Comparison of ENCODE assay signal across 20 cellular contexts in the genomic region with DNA sequence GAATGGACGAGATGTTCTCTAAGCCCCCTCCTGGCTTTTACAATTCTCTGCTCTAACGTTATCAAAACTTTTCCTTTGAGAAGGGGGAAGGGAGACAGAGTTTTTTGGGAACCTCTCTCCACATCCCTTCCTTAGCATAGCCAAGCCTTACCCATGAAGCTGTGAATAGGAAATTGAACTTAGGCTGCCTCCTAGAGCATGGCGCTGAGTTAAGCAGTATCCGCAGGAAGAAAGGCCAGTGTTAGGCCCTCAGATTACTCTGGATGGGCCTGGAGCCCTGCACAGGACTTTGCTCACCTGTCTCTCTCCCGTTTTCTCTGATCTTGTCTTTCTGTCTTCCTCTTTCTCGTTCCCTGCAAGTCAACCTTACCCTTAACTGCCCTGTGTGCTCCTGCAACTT. TPM values are rescaled to one million over a fixed set of nuclear protein-coding genes. Genes with fewer than 3 reads are reported as not detected.
DNase-seq lines count a peak whose midpoint lies in the region; ATAC-seq, FAIRE-seq and TF ChIP-seq lines count a peak whose summit lies in the region.
"Had no signal": no experiment of that assay in that cellular context is flagged by ENCODE, and none has a peak within 500 bp of the region (broad histone marks: within the 10 kb centered on the region; RNA-seq: fewer than 3 reads in every experiment).

No MANE protein-coding gene starts in this region.

- intact Hi-C loops in mucosa of descending colon (cut with DNase I, micrococcal nuclease) = no loop called here

- TF ChIP-seq CTCF in endodermal cell (conservative IDR thresholded peaks at IDR 0.05) (peak; percentile 53), mucosa of descending colon (IDR thresholded peaks at IDR 0.05) (no peak)

- no peaks in the 10 kb centered on the region for H3K36me3 Mint-ChIP-seq in endodermal cell (ENCODE audit: low read depth)

- no peak overlapping the region for H3K4me3 Mint-ChIP-seq in endodermal cell
- H3K4me3 Mint-ChIP-seq: HFFc6 had no signal

- peak; percentile 19 for DNase-seq in HT-29 (ENCODE audit: low spot score)
- DNase-seq in endodermal cell = peak; percentile 58
- peak; percentile 55 for DNase-seq in iPS-NIHi11 (ENCODE audit: low spot score)
- DNase-seq in small intestine = peak; percentile 7
- DNase-seq in mucosa of descending colon = no peak
- no peak for DNase-seq in GM03348 (ENCODE audit: low spot score)
- DNase-seq in HUDEP-2 (lab: John Stamatoyannopoulos, UW; ENCODE audit: unreplicated experiment in 76 of 76) = no peak
- DNase-seq: AML-193, DND-41, GOT3, HFFc6, IMR-90, Karpas-422, NCI-H1417 treated with DMSO at 0.1 percent for 48 hours, NCI-H2029, NCI-H345, NCI-H524 treated with DMSO at 0.1 percent for 48 hours had no signal

- no peaks in the 10 kb centered on the region for H3K9me3 ChIP-seq in endodermal cell (ENCODE audit: control insufficient read depth, low read length)
- no peaks in the 10 kb centered on the region for H3K9me3 ChIP-seq in small intestine (ENCODE audit: control insufficient read depth, low read depth)
- H3K9me3 ChIP-seq in mucosa of descending colon = no peaks in the 10 kb centered on the region

- H3K4me3 ChIP-seq in endodermal cell (ENCODE audit: low read length) = no peak overlapping the region
- no peak overlapping the region for H3K4me3 ChIP-seq in small intestine (ENCODE audit: low read depth in 1 of 2, low read length in 2 of 2)
- no peak overlapping the region for H3K4me3 ChIP-seq in mucosa of descending colon

- no peak overlapping the region for H3K27ac Mint-ChIP-seq in endodermal cell
- H3K27ac Mint-ChIP-seq: HFFc6 had no signal

- H3K4me1 Mint-ChIP-seq in endodermal cell = peaks cover 16% of the 10 kb centered on the region

- no peak overlapping the region for H3K9ac ChIP-seq in endodermal cell (ENCODE audit: extremely low read depth, low read length, poor library complexity, severe bottlenecking)

- no peak overlapping the region for H3K27ac ChIP-seq in endodermal cell (ENCODE audit: low read depth, low read length)
- H3K27ac ChIP-seq in small intestine (ENCODE audit: low read depth in 1 of 2, low read length in 1 of 2) = no peak overlapping the region
- H3K27ac ChIP-seq: C4-2B had no signal

- FAIRE-seq in small intestine (lab: Jason Lieb, UNC) = no peak

- H3K27me3 ChIP-seq in endodermal cell (ENCODE audit: control insufficient read depth, insufficient read depth, low read length, poor library complexity, severe bottlenecking) = peaks cover 17% of the 10 kb centered on the region
- H3K27me3 ChIP-seq in small intestine (ENCODE audit: control insufficient read depth in 2 of 2, insufficient read depth in 2 of 2, low read length in 2 of 2) = peaks cover 3 to 4% of the 10 kb centered on the region in 2 donors

- peaks cover 16% of the 10 kb centered on the region for H3K9me3 Mint-ChIP-seq in endodermal cell
- H3K9me3 Mint-ChIP-seq: HFFc6 had no signal

- WGBS in endodermal cell (ENCODE audit: insufficient coverage in 1 of 2, insufficient read length in 1 of 2), 2 experiments = 65 to 74% methylated on average over 4 of the region's 6 CpGs
- WGBS in small intestine, 3 donors = 54 to 72% (median 56%) methylated on average over 6 of the region's 6 CpGs

- peaks cover 55% of the 10 kb centered on the region for H3K27me3 Mint-ChIP-seq in endodermal cell (ENCODE audit: insufficient read depth)

- H3K36me3 ChIP-seq in endodermal cell (ENCODE audit: control insufficient read depth, insufficient read depth, low read length) = no peaks in the 10 kb centered on the region
- H3K36me3 ChIP-seq in small intestine (ENCODE audit: control insufficient read depth in 2 of 2, insufficient read depth in 2 of 2, low read length in 2 of 2) = no peaks in the 10 kb centered on the region
- H3K36me3 ChIP-seq in mucosa of descending colon (ENCODE audit: low read depth) = no peaks in the 10 kb centered on the region

- ATAC-seq in mucosa of descending colon = no peak

- H3K4me1 ChIP-seq in endodermal cell (ENCODE audit: control insufficient read depth, insufficient read depth, low read length) (peaks cover 10% of the 10 kb centered on the region), small intestine (ENCODE audit: control insufficient read depth in 2 of 2, insufficient read depth in 1 of 2, low read depth in 1 of 2, low read length in 1 of 2) (no peaks in the 10 kb centered on the region), mucosa of descending colon (ENCODE audit: low read depth) (no peaks in the 10 kb centered on the region)

RNA-seq across cellular contexts. Expression of a gene that starts 39.6 kb away (rescaled TPM):
- total RNA-seq in HT-29 (2014; rRNA removed; shearing (Covaris generic)) = 2.1 and 2.5 TPM in 2 replicates
- under 1 TPM in 1 of 2 donors, not detected in 1; 0.75 TPM for total RNA-seq in endodermal cell
- not detected for polyA plus RNA-seq in endodermal cell (2013, experiment 1 of 2)
- polyA plus RNA-seq in endodermal cell (2013, experiment 2 of 2) = not detected
- polyA plus RNA-seq in small intestine = 1 to 10 TPM; 3.8 to 9.7 (median 4.0) TPM
- 10 to 100 TPM in 1 of 3 donors, 1 to 10 TPM in 2; 3.7 to 11.4 (median 6.0) TPM for total RNA-seq in mucosa of descending colon
- total RNA-seq: G401, HFFc6, IMR-90, MCF 10A had no signal
- polyA plus RNA-seq: IMR-90 had no signal

RNA-seq across cellular contexts. Expression of a gene that starts 57.6 kb away (rescaled TPM):
- not detected in 2 replicates for total RNA-seq in HT-29 (2014; rRNA removed; shearing (Covaris generic))
- not detected for total RNA-seq in endodermal cell
- not detected for polyA plus RNA-seq in endodermal cell (2013, experiment 1 of 2)
- not detected for polyA plus RNA-seq in endodermal cell (2013, experiment 2 of 2)
- not detected for polyA plus RNA-seq in small intestine
- total RNA-seq in mucosa of descending colon = not detected
- total RNA-seq: G401, HFFc6, IMR-90, MCF 10A had no signal
- polyA plus RNA-seq: IMR-90 had no signal

Comparison
In these comparisons a context has a peak if more than half of its experiments do, and no peak if none do; other contexts are left out.
1. DNase-seq: peak in HT-29 (single experiment), endodermal cell (single experiment), iPS-NIHi11 (single experiment) and small intestine (single experiment); none in mucosa of descending colon (0 of 3), GM03348 (single experiment) and HUDEP-2 (0 of 76).